In genomic region chr21:14271053-14271452, GRCh38 we compare ENCODE assay signal across 1 cellular context.
TF ChIP-seq lines count a peak whose summit lies in the region.

No MANE protein-coding gene starts in this region.

TF ChIP-seq in K562, 482 proteins besides CTCF, POLR2A, EP300 and RAD21 (continued from another document and continues in another):
- TF ChIP-seq SNAPC5 (CRISPR knock-in tag; IDR thresholded peaks at IDR 0.05) (no peak), CHCHD3 (CRISPR knock-in tag; IDR thresholded peaks at IDR 0.05) (no peak), HCFC1 (IDR thresholded peaks at IDR 0.05; ENCODE audit: low read depth, low read length) (no peak), MYNN (IDR thresholded peaks at IDR 0.05) (no peak), MYNN (CRISPR knock-in tag; IDR thresholded peaks at IDR 0.05) (no peak), MTA2 (IDR thresholded peaks at IDR 0.05; ENCODE audit: low read depth) (peak; percentile 61), ZNF695 (CRISPR knock-in tag; IDR thresholded peaks at IDR 0.05) (no peak), SIRT6 (IDR thresholded peaks at IDR 0.05; ENCODE audit: low read depth, low read length) (no peak), MYC (IDR thresholded peaks at IDR 0.05; ENCODE audit: low read depth, low read length) (no peak), MYC (CRISPR knock-in tag; IDR thresholded peaks at IDR 0.05; ENCODE audit: borderline replicate concordance, low read depth) (no peak), THAP7 (CRISPR knock-in tag; IDR thresholded peaks at IDR 0.05) (no peak), JUND (IDR thresholded peaks at IDR 0.05; ENCODE audit: borderline replicate concordance, low read depth, low read length) (peak; percentile 5; the same call in 1 of the 2 replicates), JUND (tag; IDR thresholded peaks at IDR 0.05; ENCODE audit: borderline replicate concordance, low read depth, low read length) (no peak; the same call in 2 of the 3 replicates), NFATC3 (IDR thresholded peaks at IDR 0.05) (no peak), NFE2 (IDR thresholded peaks at IDR 0.05; ENCODE audit: low read depth) (peak; percentile 52; the same call in 1 of the 2 replicates), SMARCE1 (IDR thresholded peaks at IDR 0.05) (peak; percentile 56; the same call in 1 of the 2 replicates), ZBTB33 (CRISPR knock-in tag; IDR thresholded peaks at IDR 0.05) (no peak), ZNF76 (CRISPR knock-in tag; IDR thresholded peaks at IDR 0.05; ENCODE audit: borderline replicate concordance) (no peak), PRDM10 (IDR thresholded peaks at IDR 0.05; ENCODE audit: partially characterized antibody) (no peak), ZNF316 (IDR thresholded peaks at IDR 0.05) (no peak; the same call in 1 of the 2 replicates), ZNF253 (CRISPR knock-in tag; conservative IDR thresholded peaks at IDR 0.05) (no peak), E2F1 (CRISPR knock-in tag; IDR thresholded peaks at IDR 0.05) (no peak), BACH1 (tag; IDR thresholded peaks at IDR 0.05) (no peak), NFXL1 (CRISPR knock-in tag; IDR thresholded peaks at IDR 0.05) (no peak), ETS1 (conservative IDR thresholded peaks at IDR 0.05; ENCODE audit: control insufficient read depth, low read depth, low read length) (no peak), ETV5 (CRISPR knock-in tag; IDR thresholded peaks at IDR 0.05; ENCODE audit: low read depth) (no peak), PBX2 (CRISPR knock-in tag; IDR thresholded peaks at IDR 0.05; ENCODE audit: low read depth) (no peak), PBX2 (tag; conservative IDR thresholded peaks at IDR 0.05; ENCODE audit: low read depth) (peak; percentile 60), TFAP4 (CRISPR knock-in tag; IDR thresholded peaks at IDR 0.05; ENCODE audit: borderline replicate concordance) (no peak), STAG1 (CRISPR knock-in tag; IDR thresholded peaks at IDR 0.05; ENCODE audit: borderline replicate concordance) (no peak), ZNF77 (CRISPR knock-in tag; IDR thresholded peaks at IDR 0.05) (no peak), CHD2 (IDR thresholded peaks at IDR 0.05; ENCODE audit: low read depth, low read length) (no peak), NCOA2 (IDR thresholded peaks at IDR 0.05; ENCODE audit: partially characterized antibody in 2 of 2) (no peak), CBX1 (IDR thresholded peaks at IDR 0.05; ENCODE audit: low read depth) (no peak), ZNF174 (CRISPR knock-in tag; IDR thresholded peaks at IDR 0.05) (no peak), ZNF347 (CRISPR knock-in tag; IDR thresholded peaks at IDR 0.05; ENCODE audit: low read depth) (no peak), ZNF41 (CRISPR knock-in tag; conservative IDR thresholded peaks at IDR 0.05) (no peak), FUS (optimal IDR thresholded peaks at IDR 0.05; ENCODE audit: low read depth, low read length) (no peak), MNT (conservative IDR thresholded peaks at IDR 0.05) (0 out of 4 replicates have a peak, but pooled peaks of 1 of the 2 experiments have one; percentile 29), DEAF1 (CRISPR knock-in tag; IDR thresholded peaks at IDR 0.05) (no peak), CEBPG (CRISPR knock-in tag; IDR thresholded peaks at IDR 0.05) (no peak), CEBPG (tag; conservative IDR thresholded peaks at IDR 0.05 in 1 of 2, IDR thresholded peaks at IDR 0.05 in 1 of 2) (no peak), ZC3H11A (IDR thresholded peaks at IDR 0.05; ENCODE audit: low read depth, low read length) (no peak), SREBF2 (CRISPR knock-in tag; IDR thresholded peaks at IDR 0.05) (no peak), ILF3 (IDR thresholded peaks at IDR 0.05; ENCODE audit: borderline replicate concordance) (no peak), ZNF232 (CRISPR knock-in tag; IDR thresholded peaks at IDR 0.05) (no peak)
